Comparison of ENCODE assay signal across 13 cellular contexts in the genomic region with DNA sequence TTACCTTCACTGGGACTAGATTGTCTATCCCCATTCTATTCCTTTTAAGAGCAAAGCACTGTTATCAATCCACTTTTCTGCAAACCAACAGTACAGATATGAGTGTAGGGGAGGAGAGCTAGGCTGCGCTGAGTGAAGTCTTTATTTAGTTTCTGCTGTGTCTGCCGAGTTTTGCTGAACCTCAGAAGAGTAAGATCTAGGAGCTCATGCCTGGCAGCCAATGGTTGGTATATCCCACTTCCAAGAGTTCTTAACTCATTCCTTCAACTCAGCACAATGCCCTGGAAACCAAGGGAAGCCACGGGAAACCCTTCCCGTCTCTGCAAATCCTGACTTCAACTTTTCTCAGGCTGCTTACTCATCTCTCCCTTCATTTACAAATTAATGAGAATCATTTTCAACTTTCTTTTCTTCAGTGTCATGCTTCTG. TPM values are rescaled to one million over a fixed set of nuclear protein-coding genes. Genes with fewer than 3 reads are reported as not detected.
DNase-seq lines count a peak whose midpoint lies in the region; ATAC-seq and TF ChIP-seq lines count a peak whose summit lies in the region.
"Had no signal": no experiment of that assay in that cellular context is flagged by ENCODE, and none has a peak within 500 bp of the region (broad histone marks: within the 10 kb centered on the region; RNA-seq: fewer than 3 reads in every experiment).

No MANE protein-coding gene starts in this region.

- no peak for DNase-seq in activated T-helper 1 cell treated with anti-CD3 and anti-CD28 coated beads, Interleukin-12 subunit alpha, Interleukin-12 subunit beta, Interleukin-2, Interleukin-4 antibody, amounts not matched to agents 30 ng/mL and 10 ng/mL and 1 ng/mL, durations not matched to agents 14 hours and 24 hours and 36 hours (ENCODE audit: low spot score)
- DNase-seq in psoas muscle = no peak
- no peak for DNase-seq in SW 1271 (lab: John Stamatoyannopoulos, UW)
- DNase-seq in NCI-H82 treated with DMSO at 0.1 percent for 48 hours (lab: John Stamatoyannopoulos, UW; ENCODE audit: unreplicated experiment) = no peak
- DNase-seq in vagina (ENCODE audit: extremely low spot score in 2 of 2) = no peak
- DNase-seq: activated effector memory CD4-positive, alpha-beta T cell treated with Interleukin-2 at 50 U/mL for 16 hours; spleen; stimulated activated CD8-positive, alpha-beta memory T cell treated with anti-CD3 and anti-CD28 coated beads, Interleukin-4, amount 100 ng/mL, for 48 hours had no signal

- no peaks in the 10 kb centered on the region for H3K27me3 ChIP-seq in psoas muscle (ENCODE audit: insufficient read depth in 3 of 3, low read length in 2 of 3)
- H3K27me3 ChIP-seq in vagina = no peaks in the 10 kb centered on the region
- H3K27me3 ChIP-seq: spleen had no signal

- H3K36me3 ChIP-seq in psoas muscle (ENCODE audit: insufficient read depth in 1 of 2, low read depth in 1 of 2) = no peaks in the 10 kb centered on the region
- H3K36me3 ChIP-seq in vagina = no peaks in the 10 kb centered on the region
- H3K36me3 ChIP-seq: spleen had no signal

- H3K4me1 Mint-ChIP-seq in activated T-helper 1 cell treated with anti-CD3 and anti-CD28 coated beads, Interleukin-12 subunit alpha, Interleukin-12 subunit beta, Interleukin-2, Interleukin-4 antibody, amounts not matched to agents 30 ng/mL and 10 ng/mL and 1 ng/mL, durations not matched to agents 14 hours and 24 hours and 36 hours (ENCODE audit: low read depth) = peaks cover 46% of the 10 kb centered on the region
- H3K4me1 Mint-ChIP-seq: central memory CD8-positive, alpha-beta T cell; nephron had no signal

- no peaks in the 10 kb centered on the region for H3K9me3 Mint-ChIP-seq in activated T-helper 1 cell treated with anti-CD3 and anti-CD28 coated beads, Interleukin-12 subunit alpha, Interleukin-12 subunit beta, Interleukin-2, Interleukin-4 antibody, amounts not matched to agents 30 ng/mL and 10 ng/mL and 1 ng/mL, durations not matched to agents 14 hours and 24 hours and 36 hours
- H3K9me3 Mint-ChIP-seq: central memory CD8-positive, alpha-beta T cell had no signal

- H3K4me1 ChIP-seq in psoas muscle (peaks cover 19% of the 10 kb centered on the region), vagina (peaks cover 21% of the 10 kb centered on the region)

- H3K27me3 Mint-ChIP-seq in activated T-helper 1 cell treated with anti-CD3 and anti-CD28 coated beads, Interleukin-12 subunit alpha, Interleukin-12 subunit beta, Interleukin-2, Interleukin-4 antibody, amounts not matched to agents 30 ng/mL and 10 ng/mL and 1 ng/mL, durations not matched to agents 14 hours and 24 hours and 36 hours (ENCODE audit: insufficient read depth) = no peaks in the 10 kb centered on the region
- H3K27me3 Mint-ChIP-seq: central memory CD8-positive, alpha-beta T cell had no signal

- peak overlapping the region; percentile 42 for H3K27ac Mint-ChIP-seq in activated T-helper 1 cell treated with anti-CD3 and anti-CD28 coated beads, Interleukin-12 subunit alpha, Interleukin-12 subunit beta, Interleukin-2, Interleukin-4 antibody, amounts not matched to agents 30 ng/mL and 10 ng/mL and 1 ng/mL, durations not matched to agents 14 hours and 24 hours and 36 hours
- H3K27ac Mint-ChIP-seq: nephron had no signal

- no peak for TF ChIP-seq POLR2A in vagina (IDR thresholded peaks at IDR 0.05)

- peak; percentile 55 for ATAC-seq in GM18858 (IDR thresholded peaks at IDR 0.05; ENCODE audit: unreplicated experiment)
- ATAC-seq in HG02610 (IDR thresholded peaks at IDR 0.05; ENCODE audit: unreplicated experiment) = peak; percentile 70
- peak in 3 of 4 donors; percentile 50 to 67 (median 66) for ATAC-seq in psoas muscle

- TF ChIP-seq CTCF in psoas muscle (IDR thresholded peaks at IDR 0.05) = no peak
- no peak for TF ChIP-seq CTCF in vagina (IDR thresholded peaks at IDR 0.05)

- 13 to 24% (median 24%) methylated on average over 4 of the region's 4 CpGs for WGBS in psoas muscle, 3 donors

- H3K4me3 ChIP-seq in psoas muscle (peak overlapping the region; percentile 27), vagina (no peak overlapping the region)
- H3K4me3 ChIP-seq: spleen had no signal

- intact Hi-C loops in activated T-helper 1 cell treated with anti-CD3 and anti-CD28 coated beads, Interleukin-12 subunit alpha, Interleukin-12 subunit beta, Interleukin-2, Interleukin-4 antibody, amounts not matched to agents 30 ng/mL and 10 ng/mL and 1 ng/mL, durations not matched to agents 14 hours and 24 hours and 36 hours (cut with micrococcal nuclease) = loop anchor here (1.0 to 10.0 kb wide), 2 partner anchors 9 to 448 kb away; no protein-coding TSS in a partner anchor
- intact Hi-C loops in psoas muscle (cut with DNase I) = no loop called here
- intact Hi-C loops in vagina (cut with DNase I) = loop anchor here (10.0 kb wide), 1 partner anchor 58 kb away; the partner anchor contains the start of gene JAK2

- peaks cover 6% of the 10 kb centered on the region for H3K36me3 Mint-ChIP-seq in activated T-helper 1 cell treated with anti-CD3 and anti-CD28 coated beads, Interleukin-12 subunit alpha, Interleukin-12 subunit beta, Interleukin-2, Interleukin-4 antibody, amounts not matched to agents 30 ng/mL and 10 ng/mL and 1 ng/mL, durations not matched to agents 14 hours and 24 hours and 36 hours (ENCODE audit: low read depth)

- no peak overlapping the region for H3K4me3 Mint-ChIP-seq in activated T-helper 1 cell treated with anti-CD3 and anti-CD28 coated beads, Interleukin-12 subunit alpha, Interleukin-12 subunit beta, Interleukin-2, Interleukin-4 antibody, amounts not matched to agents 30 ng/mL and 10 ng/mL and 1 ng/mL, durations not matched to agents 14 hours and 24 hours and 36 hours
- H3K4me3 Mint-ChIP-seq: central memory CD8-positive, alpha-beta T cell; nephron had no signal

- H3K9me3 ChIP-seq in psoas muscle (no peaks in the 10 kb centered on the region), vagina (no peaks in the 10 kb centered on the region)
- H3K9me3 ChIP-seq: spleen had no signal

- H3K27ac ChIP-seq in psoas muscle (peak overlapping the region; percentile 62), vagina (no peak overlapping the region)
- H3K27ac ChIP-seq: RWPE1 had no signal

RNA-seq across cellular contexts. Expression of gene JAK2, which starts 58.0 kb away (rescaled TPM):
- total RNA-seq in activated T-helper 1 cell treated with anti-CD3 and anti-CD28 coated beads, Interleukin-12 subunit alpha, Interleukin-12 subunit beta, Interleukin-2, Interleukin-4 antibody, amounts not matched to agents 30 ng/mL and 10 ng/mL and 1 ng/mL, durations not matched to agents 14 hours and 24 hours and 36 hours = 30.8 and 32.0 TPM in 2 replicates
- total RNA-seq in psoas muscle (10 to 100 TPM in 3 of 4 donors, 1 to 10 TPM in 1; 9.0 to 32.3 (median 16.8) TPM), vagina (25.8 TPM)
- 1 to 10 TPM; 2.2 to 4.6 (median 3.2) TPM for polyA plus RNA-seq in psoas muscle

Comparison
In these comparisons a context has a peak if more than half of its experiments do, and no peak if none do; other contexts are left out.
1. intact Hi-C loops: an anchor here in activated T-helper 1 cell treated with anti-CD3 and anti-CD28 coated beads, Interleukin-12 subunit alpha, Interleukin-12 subunit beta, Interleukin-2, Interleukin-4 antibody, amounts not matched to agents 30 ng/mL and 10 ng/mL and 1 ng/mL, durations not matched to agents 14 hours and 24 hours and 36 hours (1.0 to 10.0 kb wide) and vagina (10.0 kb wide); none called in psoas muscle.